Comparison of ENCODE assay signal across 13 cellular contexts in genomic region chr21:33115586-33116541, GRCh38. TPM values are rescaled to one million over a fixed set of nuclear protein-coding genes. Genes with fewer than 3 reads are reported as not detected.
A peak's percentile ranks its signal among the peaks of the same experiment; 100 is the strongest.
DNase-seq lines count a peak whose midpoint lies in the region; ATAC-seq and TF ChIP-seq lines count a peak whose summit lies in the region.
"Had no signal": no experiment of that assay in that cellular context is flagged by ENCODE, and none has a peak within 500 bp of the region (broad histone marks: within the 10 kb centered on the region; RNA-seq: fewer than 3 reads in every experiment).

No MANE protein-coding gene starts in this region.

- DNase-seq in Right ventricle myocardium inferior (ENCODE audit: missing footprints) (no peak), heart left ventricle (no peak), NCI-H524 treated with DMSO at 0.1 percent for 48 hours (lab: John Stamatoyannopoulos, UW) (peak; percentile 89), foreskin melanocyte (peak; percentile 29), substantia nigra (lab: John Stamatoyannopoulos, UW) (peak in 47 of 49 donors; percentile 20 to 85 (median 74)), NCI-H2227 (lab: John Stamatoyannopoulos, UW; ENCODE audit: unreplicated experiment) (no peak), GM10266 (ENCODE audit: extremely low spot score) (no peak)
- DNase-seq: EL, NCI-H1436 treated with DMSO at 0.1 percent for 48 hours had no signal

- peaks cover 2 to 85% (median 32%) of the 10 kb centered on the region in 9 donors for H3K27me3 ChIP-seq in heart left ventricle

- WGBS in heart left ventricle, 4 donors = 70 to 75% (median 72%) methylated on average over 22 of the region's 22 CpGs

- H3K4me1 ChIP-seq in heart left ventricle = no peaks in the 10 kb centered on the region

- H3K36me3 ChIP-seq in heart left ventricle = no peaks in the 10 kb centered on the region

- intact Hi-C loops in Right ventricle myocardium inferior (cut with DNase I) (no loop called here), heart left ventricle (cut with DNase I) (no loop called here)

- peak; percentile 44 for ATAC-seq in Right ventricle myocardium inferior
- ATAC-seq in heart left ventricle = no peak
- no peak for ATAC-seq in GM18909 (IDR thresholded peaks at IDR 0.05; ENCODE audit: poor library complexity, unreplicated experiment)
- ATAC-seq: esophagus mucosa had no signal

- TF ChIP-seq POLR2A in heart left ventricle (IDR thresholded peaks at IDR 0.05) = no peak

- no peaks in the 10 kb centered on the region for H3K9me3 ChIP-seq in heart left ventricle

- TF ChIP-seq CTCF in heart left ventricle (IDR thresholded peaks at IDR 0.05) (no peak), GM10266 (IDR thresholded peaks at IDR 0.05; ENCODE audit: control insufficient read depth, insufficient read depth, low read depth, missing control alignments) (no peak)

- no peak overlapping the region for H3K4me3 ChIP-seq in heart left ventricle

- no peak overlapping the region for H3K27ac ChIP-seq in heart left ventricle
- peak overlapping the region; percentile 94 for H3K27ac ChIP-seq in substantia nigra (ENCODE audit: low read depth, low read length, poor library complexity, severe bottlenecking)

RNA-seq across cellular contexts. Expression of gene OLIG1, which starts 45.9 kb away (rescaled TPM):
- 0.89 TPM for total RNA-seq in Right ventricle myocardium inferior
- under 1 TPM in 1 of 9 donors, not detected in 8; 0.67 TPM for total RNA-seq in heart left ventricle
- polyA plus RNA-seq in heart left ventricle = under 1 TPM in 1 of 2 donors, not detected in 1; 0.11 TPM
- total RNA-seq: esophagus mucosa, HT1080, pulmonary artery endothelial cell had no signal

Comparison
In these comparisons a context has a peak if more than half of its experiments do, and no peak if none do; other contexts are left out.
1. DNase-seq: peak in NCI-H524 treated with DMSO at 0.1 percent for 48 hours (single experiment), foreskin melanocyte (single experiment) and substantia nigra (47 of 49); none in Right ventricle myocardium inferior (single experiment), heart left ventricle (0 of 5), NCI-H2227 (single experiment) and GM10266 (single experiment).